8 cellular contexts compared by ENCODE assay signal in the genomic region with DNA sequence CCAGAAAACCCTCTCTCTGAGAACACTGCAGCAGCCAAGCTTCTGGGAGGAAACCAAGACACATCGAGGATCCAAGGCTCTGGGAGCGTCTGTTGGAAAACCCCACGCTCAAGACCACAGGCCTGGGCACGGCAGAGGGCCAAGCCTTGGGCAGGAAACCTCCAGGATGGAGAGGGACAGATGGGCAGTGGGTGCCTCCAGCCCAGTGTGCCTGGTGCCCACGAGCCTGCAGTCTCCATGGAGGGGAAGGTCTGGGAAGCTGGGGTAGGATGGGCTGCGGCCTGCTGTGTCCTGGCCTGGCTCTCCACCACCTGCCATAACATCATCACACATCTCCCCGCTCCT.
DNase-seq lines count a peak whose midpoint lies in the region; ATAC-seq and TF ChIP-seq lines count a peak whose summit lies in the region.

No MANE protein-coding gene starts in this region.

- H3K36me3 Mint-ChIP-seq in dendritic cell treated with granulocyte-macrophage colony-stimulating factor and Interleukin-4, amounts not matched to agents 40 ng/mL and 50 ng/mL, for 4 days (ENCODE audit: low read depth) = peaks cover 9% of the 10 kb centered on the region
- no peaks in the 10 kb centered on the region for H3K36me3 Mint-ChIP-seq in neural crest cell (ENCODE audit: low read depth)

- peak overlapping the region; percentile 30; the same call in 1 of the 2 replicates for H3K9ac ChIP-seq in BLaER1

- H3K4me3 Mint-ChIP-seq in dendritic cell treated with granulocyte-macrophage colony-stimulating factor and Interleukin-4, amounts not matched to agents 40 ng/mL and 50 ng/mL, for 4 days = peak overlapping the region; percentile 34
- H3K4me3 Mint-ChIP-seq in neural crest cell = no peak overlapping the region

- no peaks in the 10 kb centered on the region for H3K27me3 ChIP-seq in BLaER1

- H4K20me1 ChIP-seq in BLaER1 = peaks cover 100% of the 10 kb centered on the region

- H3K9me3 Mint-ChIP-seq in dendritic cell treated with granulocyte-macrophage colony-stimulating factor and Interleukin-4, amounts not matched to agents 40 ng/mL and 50 ng/mL, for 4 days = no peaks in the 10 kb centered on the region
- H3K9me3 Mint-ChIP-seq in neural crest cell = no peaks in the 10 kb centered on the region

- H3K4me1 Mint-ChIP-seq in dendritic cell treated with granulocyte-macrophage colony-stimulating factor and Interleukin-4, amounts not matched to agents 40 ng/mL and 50 ng/mL, for 4 days (ENCODE audit: low read depth) = peaks cover 91% of the 10 kb centered on the region
- peaks cover 29% of the 10 kb centered on the region for H3K4me1 Mint-ChIP-seq in neural crest cell

- H3K36me3 ChIP-seq in BLaER1 = peaks cover 17% of the 10 kb centered on the region; the same call in 1 of the 2 replicates

- H3K4me2 ChIP-seq in BLaER1 = peak overlapping the region; percentile 99

- H3K27me3 Mint-ChIP-seq in dendritic cell treated with granulocyte-macrophage colony-stimulating factor and Interleukin-4, amounts not matched to agents 40 ng/mL and 50 ng/mL, for 4 days = no peaks in the 10 kb centered on the region
- no peaks in the 10 kb centered on the region for H3K27me3 Mint-ChIP-seq in neural crest cell (ENCODE audit: low read depth)

- TF ChIP-seq CTCF in neural crest cell (conservative IDR thresholded peaks at IDR 0.05) = no peak

- peak overlapping the region; percentile 72 for H3K27ac ChIP-seq in BLaER1

- DNase-seq in LHCN-M2 (ENCODE audit: low read depth) = peak; percentile 56
- no peak for DNase-seq in neural crest cell (ENCODE audit: low read depth, low spot score)
- no peak for DNase-seq in NCI-H226
- no peak for DNase-seq in T-helper 9 cell
- DNase-seq in midbrain (lab: John Stamatoyannopoulos, UW) = no peak

- H3K4me3 ChIP-seq in BLaER1 = peak overlapping the region; percentile 46

- H3K27ac Mint-ChIP-seq in dendritic cell treated with granulocyte-macrophage colony-stimulating factor and Interleukin-4, amounts not matched to agents 40 ng/mL and 50 ng/mL, for 4 days = peak overlapping the region; percentile 83
- H3K27ac Mint-ChIP-seq in neural crest cell (ENCODE audit: unreplicated experiment) = peak overlapping the region; percentile 83

- intact Hi-C loops in dendritic cell treated with granulocyte-macrophage colony-stimulating factor and Interleukin-4, amounts not matched to agents 40 ng/mL and 50 ng/mL, for 4 days (cut with micrococcal nuclease) = loop anchor here (2.0 to 5.0 kb wide), 2 partner anchors 34 to 93 kb away; no protein-coding TSS in a partner anchor

- no peaks in the 10 kb centered on the region for H3K9me3 ChIP-seq in BLaER1

- no peak for ATAC-seq in GM19467 (IDR thresholded peaks at IDR 0.05; ENCODE audit: unreplicated experiment)

- H3K4me1 ChIP-seq in BLaER1 = peaks cover 100% of the 10 kb centered on the region
